1 cellular context compared by ENCODE assay signal in the genomic region with DNA sequence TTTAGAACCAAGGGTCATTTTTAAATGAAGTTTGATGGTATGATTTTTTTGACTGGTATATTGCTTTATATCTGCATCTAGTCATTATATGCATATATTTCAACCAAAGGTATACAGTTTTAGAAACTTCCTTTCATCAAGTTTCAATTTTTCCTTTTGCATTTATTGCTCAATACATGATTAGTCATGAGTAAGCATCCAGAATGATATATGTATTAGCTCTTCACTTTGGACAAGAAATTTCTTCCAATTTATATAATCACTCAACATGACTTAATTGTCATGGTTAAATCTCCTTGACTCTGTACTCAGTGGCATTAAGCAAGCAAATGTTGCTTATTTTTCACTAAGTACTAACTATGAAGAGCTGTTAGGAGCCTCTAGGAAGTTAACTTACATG.
A peak's percentile ranks its signal among the peaks of the same experiment; 100 is the strongest.
TF ChIP-seq lines count a peak whose summit lies in the region.

No MANE protein-coding gene starts in this region.

TF ChIP-seq in K562, 482 proteins besides CTCF, POLR2A, EP300 and RAD21 (continued from another document):
- TF ChIP-seq CEBPB (tag; IDR thresholded peaks at IDR 0.05) (peak; percentile 83), HCFC1 (IDR thresholded peaks at IDR 0.05; ENCODE audit: low read depth, low read length) (no peak), PHB2 (IDR thresholded peaks at IDR 0.05; ENCODE audit: low read depth) (no peak), NR2F6 (CRISPR knock-in tag; IDR thresholded peaks at IDR 0.05) (no peak), TARDBP (IDR thresholded peaks at IDR 0.05) (no peak), ZNF316 (IDR thresholded peaks at IDR 0.05) (no peak), CEBPG (CRISPR knock-in tag; IDR thresholded peaks at IDR 0.05) (no peak), CEBPG (tag; conservative IDR thresholded peaks at IDR 0.05 in 1 of 2, IDR thresholded peaks at IDR 0.05 in 1 of 2) (peak; percentile 87 to 88), NR2C2 (CRISPR knock-in tag; IDR thresholded peaks at IDR 0.05) (no peak), NR2C2 (tag; IDR thresholded peaks at IDR 0.05) (no peak), HIVEP1 (CRISPR knock-in tag; IDR thresholded peaks at IDR 0.05) (no peak), FOSL1 (tag; conservative IDR thresholded peaks at IDR 0.05) (peak; percentile 44; the same call in 1 of the 2 replicates), KLF1 (tag; IDR thresholded peaks at IDR 0.05) (no peak), ZNF146 (CRISPR knock-in tag; IDR thresholded peaks at IDR 0.05; ENCODE audit: unreplicated experiment) (no peak), LCOR (CRISPR knock-in tag; IDR thresholded peaks at IDR 0.05) (no peak), TBL1XR1 (IDR thresholded peaks at IDR 0.05; ENCODE audit: low read length in 2 of 2) (no peak), ZZZ3 (IDR thresholded peaks at IDR 0.05) (no peak), PTTG1 (tag; IDR thresholded peaks at IDR 0.05; ENCODE audit: low read depth) (no peak), TBP (optimal IDR thresholded peaks at IDR 0.05; ENCODE audit: low read depth, low read length) (no peak), NUFIP1 (IDR thresholded peaks at IDR 0.05; ENCODE audit: partially characterized antibody) (no peak), PHF8 (IDR thresholded peaks at IDR 0.05; ENCODE audit: borderline replicate concordance, low read length) (no peak), CXXC5 (CRISPR knock-in tag; IDR thresholded peaks at IDR 0.05) (no peak), POLR2AphosphoS2 (IDR thresholded peaks at IDR 0.05; ENCODE audit: low read length) (no peak), NBN (IDR thresholded peaks at IDR 0.05; ENCODE audit: low read depth) (no peak), CHD4 (IDR thresholded peaks at IDR 0.05; ENCODE audit: insufficient read depth, insufficient replicate concordance, low read depth, low read length, poor library complexity, severe bottlenecking) (no peak)
- TF ChIP-seq, protein P1, sequence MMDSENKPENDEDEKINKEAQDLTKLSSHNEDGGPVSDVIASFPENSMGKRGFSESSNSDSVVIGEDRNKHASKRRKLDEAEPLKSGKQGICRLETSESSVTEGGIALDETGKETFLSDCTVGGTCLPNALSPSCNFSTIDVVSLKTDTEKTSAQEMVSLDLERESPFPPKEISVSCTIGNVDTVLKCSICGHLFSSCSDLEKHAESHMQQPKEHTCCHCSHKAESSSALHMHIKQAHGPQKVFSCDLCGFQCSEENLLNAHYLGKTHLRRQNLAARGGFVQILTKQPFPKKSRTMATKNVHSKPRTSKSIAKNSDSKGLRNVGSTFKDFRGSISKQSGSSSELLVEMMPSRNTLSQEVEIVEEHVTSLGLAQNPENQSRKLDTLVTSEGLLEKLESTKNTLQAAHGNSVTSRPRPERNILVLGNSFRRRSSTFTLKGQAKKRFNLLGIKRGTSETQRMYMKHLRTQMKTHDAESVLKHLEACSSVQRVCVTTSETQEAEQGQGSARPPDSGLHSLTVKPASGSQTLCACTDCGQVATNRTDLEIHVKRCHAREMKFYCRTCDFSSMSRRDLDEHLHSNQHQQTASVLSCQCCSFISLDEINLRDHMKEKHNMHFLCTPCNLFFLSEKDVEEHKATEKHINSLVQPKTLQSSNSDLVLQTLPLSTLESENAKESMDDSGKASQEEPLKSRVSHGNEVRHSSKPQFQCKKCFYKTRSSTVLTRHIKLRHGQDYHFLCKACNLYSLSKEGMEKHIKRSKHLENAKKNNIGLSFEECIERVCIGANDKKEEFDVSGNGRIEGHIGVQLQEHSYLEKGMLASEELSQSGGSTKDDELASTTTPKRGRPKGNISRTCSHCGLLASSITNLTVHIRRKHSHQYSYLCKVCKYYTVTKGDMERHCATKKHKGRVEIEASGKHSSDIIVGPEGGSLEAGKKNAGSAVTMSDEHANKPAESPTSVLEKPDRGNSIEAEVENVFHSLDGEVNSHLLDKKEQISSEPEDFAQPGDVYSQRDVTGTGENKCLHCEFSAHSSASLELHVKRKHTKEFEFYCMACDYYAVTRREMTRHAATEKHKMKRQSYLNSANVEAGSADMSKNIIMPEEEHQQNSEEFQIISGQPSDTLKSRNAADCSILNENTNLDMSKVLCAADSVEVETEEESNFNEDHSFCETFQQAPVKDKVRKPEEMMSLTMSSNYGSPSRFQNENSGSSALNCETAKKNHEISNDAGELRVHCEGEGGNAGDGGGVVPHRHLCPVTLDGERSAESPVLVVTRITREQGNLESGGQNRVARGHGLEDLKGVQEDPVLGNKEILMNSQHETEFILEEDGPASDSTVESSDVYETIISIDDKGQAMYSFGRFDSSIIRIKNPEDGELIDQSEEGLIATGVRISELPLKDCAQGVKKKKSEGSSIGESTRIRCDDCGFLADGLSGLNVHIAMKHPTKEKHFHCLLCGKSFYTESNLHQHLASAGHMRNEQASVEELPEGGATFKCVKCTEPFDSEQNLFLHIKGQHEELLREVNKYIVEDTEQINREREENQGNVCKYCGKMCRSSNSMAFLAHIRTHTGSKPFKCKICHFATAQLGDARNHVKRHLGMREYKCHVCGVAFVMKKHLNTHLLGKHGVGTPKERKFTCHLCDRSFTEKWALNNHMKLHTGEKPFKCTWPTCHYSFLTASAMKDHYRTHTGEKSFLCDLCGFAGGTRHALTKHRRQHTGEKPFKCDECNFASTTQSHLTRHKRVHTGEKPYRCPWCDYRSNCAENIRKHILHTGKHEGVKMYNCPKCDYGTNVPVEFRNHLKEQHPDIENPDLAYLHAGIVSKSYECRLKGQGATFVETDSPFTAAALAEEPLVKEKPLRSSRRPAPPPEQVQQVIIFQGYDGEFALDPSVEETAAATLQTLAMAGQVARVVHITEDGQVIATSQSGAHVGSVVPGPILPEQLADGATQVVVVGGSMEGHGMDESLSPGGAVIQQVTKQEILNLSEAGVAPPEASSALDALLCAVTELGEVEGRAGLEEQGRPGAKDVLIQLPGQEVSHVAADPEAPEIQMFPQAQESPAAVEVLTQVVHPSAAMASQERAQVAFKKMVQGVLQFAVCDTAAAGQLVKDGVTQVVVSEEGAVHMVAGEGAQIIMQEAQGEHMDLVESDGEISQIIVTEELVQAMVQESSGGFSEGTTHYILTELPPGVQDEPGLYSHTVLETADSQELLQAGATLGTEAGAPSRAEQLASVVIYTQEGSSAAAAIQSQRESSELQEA (IDR thresholded peaks at IDR 0.05; ENCODE audit: low read depth) = no peak
- TF ChIP-seq, protein P2, sequence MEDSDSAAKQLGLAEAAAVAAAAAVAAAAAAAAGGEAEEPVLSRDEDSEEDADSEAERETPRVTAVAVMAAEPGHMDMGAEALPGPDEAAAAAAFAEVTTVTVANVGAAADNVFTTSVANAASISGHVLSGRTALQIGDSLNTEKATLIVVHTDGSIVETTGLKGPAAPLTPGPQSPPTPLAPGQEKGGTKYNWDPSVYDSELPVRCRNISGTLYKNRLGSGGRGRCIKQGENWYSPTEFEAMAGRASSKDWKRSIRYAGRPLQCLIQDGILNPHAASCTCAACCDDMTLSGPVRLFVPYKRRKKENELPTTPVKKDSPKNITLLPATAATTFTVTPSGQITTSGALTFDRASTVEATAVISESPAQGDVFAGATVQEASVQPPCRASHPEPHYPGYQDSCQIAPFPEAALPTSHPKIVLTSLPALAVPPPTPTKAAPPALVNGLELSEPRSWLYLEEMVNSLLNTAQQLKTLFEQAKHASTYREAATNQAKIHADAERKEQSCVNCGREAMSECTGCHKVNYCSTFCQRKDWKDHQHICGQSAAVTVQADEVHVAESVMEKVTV (CRISPR knock-in tag; IDR thresholded peaks at IDR 0.05) = no peak
- TF ChIP-seq, protein P3, sequence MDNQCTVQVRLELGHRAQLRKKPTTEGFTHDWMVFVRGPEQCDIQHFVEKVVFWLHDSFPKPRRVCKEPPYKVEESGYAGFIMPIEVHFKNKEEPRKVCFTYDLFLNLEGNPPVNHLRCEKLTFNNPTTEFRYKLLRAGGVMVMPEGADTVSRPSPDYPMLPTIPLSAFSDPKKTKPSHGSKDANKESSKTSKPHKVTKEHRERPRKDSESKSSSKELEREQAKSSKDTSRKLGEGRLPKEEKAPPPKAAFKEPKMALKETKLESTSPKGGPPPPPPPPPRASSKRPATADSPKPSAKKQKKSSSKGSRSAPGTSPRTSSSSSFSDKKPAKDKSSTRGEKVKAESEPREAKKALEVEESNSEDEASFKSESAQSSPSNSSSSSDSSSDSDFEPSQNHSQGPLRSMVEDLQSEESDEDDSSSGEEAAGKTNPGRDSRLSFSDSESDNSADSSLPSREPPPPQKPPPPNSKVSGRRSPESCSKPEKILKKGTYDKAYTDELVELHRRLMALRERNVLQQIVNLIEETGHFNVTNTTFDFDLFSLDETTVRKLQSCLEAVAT (IDR thresholded peaks at IDR 0.05) = no peak
- TF ChIP-seq, protein P4, sequence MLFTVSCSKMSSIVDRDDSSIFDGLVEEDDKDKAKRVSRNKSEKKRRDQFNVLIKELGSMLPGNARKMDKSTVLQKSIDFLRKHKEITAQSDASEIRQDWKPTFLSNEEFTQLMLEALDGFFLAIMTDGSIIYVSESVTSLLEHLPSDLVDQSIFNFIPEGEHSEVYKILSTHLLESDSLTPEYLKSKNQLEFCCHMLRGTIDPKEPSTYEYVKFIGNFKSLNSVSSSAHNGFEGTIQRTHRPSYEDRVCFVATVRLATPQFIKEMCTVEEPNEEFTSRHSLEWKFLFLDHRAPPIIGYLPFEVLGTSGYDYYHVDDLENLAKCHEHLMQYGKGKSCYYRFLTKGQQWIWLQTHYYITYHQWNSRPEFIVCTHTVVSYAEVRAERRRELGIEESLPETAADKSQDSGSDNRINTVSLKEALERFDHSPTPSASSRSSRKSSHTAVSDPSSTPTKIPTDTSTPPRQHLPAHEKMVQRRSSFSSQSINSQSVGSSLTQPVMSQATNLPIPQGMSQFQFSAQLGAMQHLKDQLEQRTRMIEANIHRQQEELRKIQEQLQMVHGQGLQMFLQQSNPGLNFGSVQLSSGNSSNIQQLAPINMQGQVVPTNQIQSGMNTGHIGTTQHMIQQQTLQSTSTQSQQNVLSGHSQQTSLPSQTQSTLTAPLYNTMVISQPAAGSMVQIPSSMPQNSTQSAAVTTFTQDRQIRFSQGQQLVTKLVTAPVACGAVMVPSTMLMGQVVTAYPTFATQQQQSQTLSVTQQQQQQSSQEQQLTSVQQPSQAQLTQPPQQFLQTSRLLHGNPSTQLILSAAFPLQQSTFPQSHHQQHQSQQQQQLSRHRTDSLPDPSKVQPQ (CRISPR knock-in tag; IDR thresholded peaks at IDR 0.05; ENCODE audit: borderline replicate concordance) = no peak
- TF ChIP-seq, protein P5, sequence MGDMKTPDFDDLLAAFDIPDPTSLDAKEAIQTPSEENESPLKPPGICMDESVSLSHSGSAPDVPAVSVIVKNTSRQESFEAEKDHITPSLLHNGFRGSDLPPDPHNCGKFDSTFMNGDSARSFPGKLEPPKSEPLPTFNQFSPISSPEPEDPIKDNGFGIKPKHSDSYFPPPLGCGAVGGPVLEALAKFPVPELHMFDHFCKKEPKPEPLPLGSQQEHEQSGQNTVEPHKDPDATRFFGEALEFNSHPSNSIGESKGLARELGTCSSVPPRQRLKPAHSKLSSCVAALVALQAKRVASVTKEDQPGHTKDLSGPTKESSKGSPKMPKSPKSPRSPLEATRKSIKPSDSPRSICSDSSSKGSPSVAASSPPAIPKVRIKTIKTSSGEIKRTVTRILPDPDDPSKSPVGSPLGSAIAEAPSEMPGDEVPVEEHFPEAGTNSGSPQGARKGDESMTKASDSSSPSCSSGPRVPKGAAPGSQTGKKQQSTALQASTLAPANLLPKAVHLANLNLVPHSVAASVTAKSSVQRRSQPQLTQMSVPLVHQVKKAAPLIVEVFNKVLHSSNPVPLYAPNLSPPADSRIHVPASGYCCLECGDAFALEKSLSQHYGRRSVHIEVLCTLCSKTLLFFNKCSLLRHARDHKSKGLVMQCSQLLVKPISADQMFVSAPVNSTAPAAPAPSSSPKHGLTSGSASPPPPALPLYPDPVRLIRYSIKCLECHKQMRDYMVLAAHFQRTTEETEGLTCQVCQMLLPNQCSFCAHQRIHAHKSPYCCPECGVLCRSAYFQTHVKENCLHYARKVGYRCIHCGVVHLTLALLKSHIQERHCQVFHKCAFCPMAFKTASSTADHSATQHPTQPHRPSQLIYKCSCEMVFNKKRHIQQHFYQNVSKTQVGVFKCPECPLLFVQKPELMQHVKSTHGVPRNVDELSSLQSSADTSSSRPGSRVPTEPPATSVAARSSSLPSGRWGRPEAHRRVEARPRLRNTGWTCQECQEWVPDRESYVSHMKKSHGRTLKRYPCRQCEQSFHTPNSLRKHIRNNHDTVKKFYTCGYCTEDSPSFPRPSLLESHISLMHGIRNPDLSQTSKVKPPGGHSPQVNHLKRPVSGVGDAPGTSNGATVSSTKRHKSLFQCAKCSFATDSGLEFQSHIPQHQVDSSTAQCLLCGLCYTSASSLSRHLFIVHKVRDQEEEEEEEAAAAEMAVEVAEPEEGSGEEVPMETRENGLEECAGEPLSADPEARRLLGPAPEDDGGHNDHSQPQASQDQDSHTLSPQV (IDR thresholded peaks at IDR 0.05) = peak; percentile 49; the same call in 1 of the 2 replicates
- TF ChIP-seq, protein P6, sequence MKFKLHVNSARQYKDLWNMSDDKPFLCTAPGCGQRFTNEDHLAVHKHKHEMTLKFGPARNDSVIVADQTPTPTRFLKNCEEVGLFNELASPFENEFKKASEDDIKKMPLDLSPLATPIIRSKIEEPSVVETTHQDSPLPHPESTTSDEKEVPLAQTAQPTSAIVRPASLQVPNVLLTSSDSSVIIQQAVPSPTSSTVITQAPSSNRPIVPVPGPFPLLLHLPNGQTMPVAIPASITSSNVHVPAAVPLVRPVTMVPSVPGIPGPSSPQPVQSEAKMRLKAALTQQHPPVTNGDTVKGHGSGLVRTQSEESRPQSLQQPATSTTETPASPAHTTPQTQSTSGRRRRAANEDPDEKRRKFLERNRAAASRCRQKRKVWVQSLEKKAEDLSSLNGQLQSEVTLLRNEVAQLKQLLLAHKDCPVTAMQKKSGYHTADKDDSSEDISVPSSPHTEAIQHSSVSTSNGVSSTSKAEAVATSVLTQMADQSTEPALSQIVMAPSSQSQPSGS (CRISPR knock-in tag; IDR thresholded peaks at IDR 0.05) = no peak
- TF ChIP-seq, protein P7, sequence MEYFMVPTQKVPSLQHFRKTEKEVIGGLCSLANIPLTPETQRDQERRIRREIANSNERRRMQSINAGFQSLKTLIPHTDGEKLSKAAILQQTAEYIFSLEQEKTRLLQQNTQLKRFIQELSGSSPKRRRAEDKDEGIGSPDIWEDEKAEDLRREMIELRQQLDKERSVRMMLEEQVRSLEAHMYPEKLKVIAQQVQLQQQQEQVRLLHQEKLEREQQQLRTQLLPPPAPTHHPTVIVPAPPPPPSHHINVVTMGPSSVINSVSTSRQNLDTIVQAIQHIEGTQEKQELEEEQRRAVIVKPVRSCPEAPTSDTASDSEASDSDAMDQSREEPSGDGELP (CRISPR knock-in tag; IDR thresholded peaks at IDR 0.05; ENCODE audit: borderline replicate concordance) = no peak
- TF ChIP-seq, protein P8, sequence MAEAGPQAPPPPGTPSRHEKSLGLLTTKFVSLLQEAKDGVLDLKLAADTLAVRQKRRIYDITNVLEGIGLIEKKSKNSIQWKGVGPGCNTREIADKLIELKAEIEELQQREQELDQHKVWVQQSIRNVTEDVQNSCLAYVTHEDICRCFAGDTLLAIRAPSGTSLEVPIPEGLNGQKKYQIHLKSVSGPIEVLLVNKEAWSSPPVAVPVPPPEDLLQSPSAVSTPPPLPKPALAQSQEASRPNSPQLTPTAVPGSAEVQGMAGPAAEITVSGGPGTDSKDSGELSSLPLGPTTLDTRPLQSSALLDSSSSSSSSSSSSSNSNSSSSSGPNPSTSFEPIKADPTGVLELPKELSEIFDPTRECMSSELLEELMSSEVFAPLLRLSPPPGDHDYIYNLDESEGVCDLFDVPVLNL (CRISPR knock-in tag; IDR thresholded peaks at IDR 0.05; ENCODE audit: low read depth) = no peak
